In the genomic region with DNA sequence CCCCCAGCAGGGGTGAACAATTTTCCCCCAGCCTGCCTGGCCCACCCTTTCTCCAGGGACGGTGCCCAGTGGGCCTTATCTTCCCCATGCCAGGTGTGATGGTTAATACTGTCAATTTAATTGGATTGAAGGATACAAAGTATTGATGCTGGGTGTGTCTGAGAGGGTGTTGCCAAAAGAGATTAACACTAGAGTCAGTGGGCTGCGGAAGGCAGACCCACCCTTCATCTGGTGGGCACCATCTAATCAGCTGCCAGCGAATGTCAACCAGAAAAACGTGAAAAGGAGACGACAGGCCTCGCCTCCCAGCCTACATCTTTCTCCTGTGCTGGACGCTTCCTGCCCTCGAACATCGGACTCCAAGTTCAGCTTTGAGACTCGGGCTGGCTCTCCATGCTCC, we compare ENCODE assay signal across 40 cellular contexts. TPM values are rescaled to one million over a fixed set of nuclear protein-coding genes. Genes with fewer than 3 reads are reported as not detected.
"Had no signal": no experiment of that assay in that cellular context is flagged by ENCODE, and none has a peak within 500 bp of the region (broad histone marks: within the 10 kb centered on the region; RNA-seq: fewer than 3 reads in every experiment).

No MANE protein-coding gene starts in this region.

- H3K27me3 ChIP-seq: adrenal gland, ascending aorta, cardiac muscle cell had no signal

- H3K4me3 Mint-ChIP-seq: activated CD4-positive, alpha-beta memory T cell treated with anti-CD3 and anti-CD28 coated beads for 36 hours; activated CD4-positive, alpha-beta T cell treated with anti-CD3 and anti-CD28 coated beads, Interleukin-2, amount 10 ng/mL, durations not matched to agents 24 days and 14 days; activated CD8-positive, alpha-beta T cell treated with anti-CD3 and anti-CD28 coated beads for 36 hours; activated naive CD4-positive, alpha-beta T cell treated with anti-CD3 and anti-CD28 coated beads for 36 hours; activated naive CD8-positive, alpha-beta T cell treated with anti-CD3 and anti-CD28 coated beads for 36 hours; activated T-cell treated with anti-CD3 and anti-CD28 coated beads, Interleukin-2, amount 50 U/mL, for 4 hours; activated T-cell treated with anti-CD3 and anti-CD28 coated beads, Interleukin-2, amount 50 U/mL, for 72 hours; activated T-helper 1 cell treated with anti-CD3 and anti-CD28 coated beads, Interleukin-12 subunit alpha, Interleukin-12 subunit beta, Interleukin-2, Interleukin-4 antibody, amounts not matched to agents 30 ng/mL and 10 ng/mL and 1 ng/mL, durations not matched to agents 14 hours and 24 hours and 36 hours; activated T-helper 17 cell treated with anti-CD3 and anti-CD28 coated beads, Interleukin-2, amount 50 U/mL, for 72 hours; central memory CD8-positive, alpha-beta T cell; T-helper 1 cell treated with Interleukin-12 subunit alpha and Interleukin-12 subunit beta and Interleukin-4 antibody, amounts not matched to agents 30 μg/mL and 1 μg/mL, for 36 hours; T-helper 2 cell treated with Interferon-gamma antibody and Interleukin-4, amounts not matched to agents 5 μg/mL and 100 μg/mL, for 36 hours; WTC11 had no signal

- H3K27ac Mint-ChIP-seq: activated CD4-positive, alpha-beta memory T cell treated with anti-CD3 and anti-CD28 coated beads for 36 hours; activated CD4-positive, alpha-beta T cell treated with anti-CD3 and anti-CD28 coated beads, Interleukin-2, amount 10 ng/mL, durations not matched to agents 24 days and 14 days; activated CD8-positive, alpha-beta T cell treated with anti-CD3 and anti-CD28 coated beads for 36 hours; activated naive CD4-positive, alpha-beta T cell treated with anti-CD3 and anti-CD28 coated beads for 36 hours; activated naive CD4-positive, alpha-beta T cell treated with anti-CD3 and anti-CD28 coated beads, Interleukin-2, amount 50 U/mL, for 72 hours; activated naive CD8-positive, alpha-beta T cell treated with anti-CD3 and anti-CD28 coated beads for 36 hours; activated T-cell treated with anti-CD3 and anti-CD28 coated beads, Interleukin-2, amount 50 U/mL, for 72 hours; activated T-helper 1 cell treated with anti-CD3 and anti-CD28 coated beads, Interleukin-12 subunit alpha, Interleukin-12 subunit beta, Interleukin-2, Interleukin-4 antibody, amounts not matched to agents 30 ng/mL and 10 ng/mL and 1 ng/mL, durations not matched to agents 14 hours and 24 hours and 36 hours; activated T-helper 17 cell treated with anti-CD3 and anti-CD28 coated beads, Interleukin-2, amount 50 U/mL, for 72 hours; T-helper 1 cell treated with Interleukin-12 subunit alpha and Interleukin-12 subunit beta and Interleukin-4 antibody, amounts not matched to agents 30 μg/mL and 1 μg/mL, for 36 hours; T-helper 2 cell treated with Interferon-gamma antibody and Interleukin-4, amounts not matched to agents 5 μg/mL and 100 μg/mL, for 36 hours; WTC11 had no signal

- H3K9me3 ChIP-seq: adrenal gland, ascending aorta had no signal

- H3K36me3 Mint-ChIP-seq: activated naive CD4-positive, alpha-beta T cell treated with anti-CD3 and anti-CD28 coated beads, Interleukin-2, amount 50 U/mL, for 72 hours; activated naive CD8-positive, alpha-beta T cell treated with anti-CD3 and anti-CD28 coated beads for 36 hours; brain had no signal

- H3K4me1 Mint-ChIP-seq: WTC11 had no signal

- H3K27ac ChIP-seq: adrenal gland, ascending aorta, cardiac muscle cell, WERI-Rb-1 had no signal

- H3K36me3 ChIP-seq: cardiac muscle cell had no signal

- H3K27me3 Mint-ChIP-seq: activated CD4-positive, alpha-beta memory T cell treated with anti-CD3 and anti-CD28 coated beads for 36 hours; activated naive CD8-positive, alpha-beta T cell treated with anti-CD3 and anti-CD28 coated beads for 36 hours; activated T-helper 17 cell treated with anti-CD3 and anti-CD28 coated beads, Interleukin-2, amount 50 U/mL, for 72 hours; brain; central memory CD8-positive, alpha-beta T cell had no signal

- DNase-seq: activated CD4-positive, alpha-beta memory T cell treated with anti-CD3 and anti-CD28 coated beads for 36 hours; activated CD4-positive, alpha-beta T cell treated with anti-CD3 and anti-CD28 coated beads for 4 hours; activated CD4-positive, alpha-beta T cell treated with anti-CD3 and anti-CD28 coated beads, Interleukin-2, amount 10 ng/mL, durations not matched to agents 24 days and 14 days; activated CD4-positive, alpha-beta T cell treated with anti-CD3 and anti-CD28 coated beads, Interleukin-2, amount 50 U/mL, for 1 hour; activated CD4-positive, alpha-beta T cell treated with anti-CD3 and anti-CD28 coated beads, Interleukin-2, amount 50 U/mL, for 4 hours; activated CD4-positive, CD25-positive, alpha-beta regulatory T cell; activated CD8-positive, alpha-beta memory T cell treated with anti-CD3 and anti-CD28 coated beads, Interleukin-2, amount 50 U/mL, for 4 hours; activated CD8-positive, alpha-beta T cell treated with anti-CD3 and anti-CD28 coated beads for 36 hours; activated effector memory CD4-positive, alpha-beta T cell treated with anti-CD3 and anti-CD28 coated beads, Interleukin-2, amount 50 U/mL, for 16 hours; activated gamma-delta T cell treated with Interleukin-2 at 50 U/mL for 16 hours; activated naive CD4-positive, alpha-beta T cell; activated naive CD4-positive, alpha-beta T cell treated with anti-CD3 and anti-CD28 coated beads for 36 hours; activated naive CD4-positive, alpha-beta T cell treated with anti-CD3 and anti-CD28 coated beads, Interleukin-2, amount 50 U/mL, for 16 hours; activated naive CD8-positive, alpha-beta T cell treated with anti-CD3 and anti-CD28 coated beads for 36 hours; activated T-cell treated with anti-CD3 and anti-CD28 coated beads for 4 hours; activated T-cell treated with anti-CD3 and anti-CD28 coated beads, Interleukin-2, amount 50 U/mL, for 1 hour; activated T-cell treated with anti-CD3 and anti-CD28 coated beads, Interleukin-2, amount 50 U/mL, for 4 hours; activated T-cell treated with anti-CD3 and anti-CD28 coated beads, Interleukin-2, amount 50 U/mL, for 72 hours; adrenal gland; amniotic stem cell; caudate nucleus; cerebellar nuclear complex; T-helper 1 cell; T-helper 2 cell; T-helper 9 cell; WERI-Rb-1 had no signal

- H3K9me3 Mint-ChIP-seq: activated CD4-positive, alpha-beta memory T cell treated with anti-CD3 and anti-CD28 coated beads for 36 hours; activated CD4-positive, alpha-beta T cell treated with anti-CD3 and anti-CD28 coated beads, Interleukin-2, amount 10 ng/mL, durations not matched to agents 24 days and 14 days; activated CD8-positive, alpha-beta T cell treated with anti-CD3 and anti-CD28 coated beads for 36 hours; activated naive CD4-positive, alpha-beta T cell treated with anti-CD3 and anti-CD28 coated beads for 36 hours; activated naive CD4-positive, alpha-beta T cell treated with anti-CD3 and anti-CD28 coated beads, Interleukin-2, amount 50 U/mL, for 72 hours; activated naive CD8-positive, alpha-beta T cell treated with anti-CD3 and anti-CD28 coated beads for 36 hours; activated T-cell treated with anti-CD3 and anti-CD28 coated beads, Interleukin-2, amount 50 U/mL, for 4 hours; activated T-cell treated with anti-CD3 and anti-CD28 coated beads, Interleukin-2, amount 50 U/mL, for 72 hours; activated T-helper 1 cell treated with anti-CD3 and anti-CD28 coated beads, Interleukin-12 subunit alpha, Interleukin-12 subunit beta, Interleukin-2, Interleukin-4 antibody, amounts not matched to agents 30 ng/mL and 10 ng/mL and 1 ng/mL, durations not matched to agents 14 hours and 24 hours and 36 hours; activated T-helper 17 cell treated with anti-CD3 and anti-CD28 coated beads, Interleukin-2, amount 50 U/mL, for 72 hours; brain; central memory CD8-positive, alpha-beta T cell; T-helper 1 cell treated with Interleukin-12 subunit alpha and Interleukin-12 subunit beta and Interleukin-4 antibody, amounts not matched to agents 30 μg/mL and 1 μg/mL, for 36 hours; T-helper 2 cell treated with Interferon-gamma antibody and Interleukin-4, amounts not matched to agents 5 μg/mL and 100 μg/mL, for 36 hours; WTC11 had no signal

- H3K4me3 ChIP-seq: adrenal gland, ascending aorta, cardiac muscle cell had no signal

- ATAC-seq: activated CD4-positive, CD25-positive, alpha-beta regulatory T cell treated with anti-CD3 and anti-CD28 coated beads, Interleukin-2, amount 50 U/mL, for 24 hours; activated CD8-positive, alpha-beta T cell treated with anti-CD3 and anti-CD28 coated beads for 36 hours; activated naive CD4-positive, alpha-beta T cell treated with anti-CD3 and anti-CD28 coated beads, Interleukin-2, amount 50 U/mL, for 72 hours; activated T-cell treated with anti-CD3 and anti-CD28 coated beads, Interleukin-2, amount 50 U/mL, for 4 hours; activated T-cell treated with anti-CD3 and anti-CD28 coated beads, Interleukin-2, amount 50 U/mL, for 72 hours; activated T-helper 17 cell treated with anti-CD3 and anti-CD28 coated beads, Interleukin-2, amount 50 U/mL, for 72 hours; WTC11 had no signal

RNA-seq across cellular contexts. Expression of a gene that starts 5.6 kb away (rescaled TPM):
- total RNA-seq: activated CD4-positive, alpha-beta T cell treated with anti-CD3 and anti-CD28 coated beads, Interleukin-2, amount 10 ng/mL, durations not matched to agents 24 days and 14 days; activated naive CD4-positive, alpha-beta T cell treated with anti-CD3 and anti-CD28 coated beads for 36 hours; activated naive CD8-positive, alpha-beta T cell treated with anti-CD3 and anti-CD28 coated beads for 36 hours; ascending aorta; bronchial epithelial cell; cardiac muscle cell; chondrocyte; WTC11 had no signal
- polyA plus RNA-seq: cardiac muscle cell had no signal

RNA-seq across cellular contexts. Expression of a gene that starts 16.4 kb away (rescaled TPM):
- total RNA-seq: activated CD4-positive, alpha-beta memory T cell treated with anti-CD3 and anti-CD28 coated beads for 36 hours; activated CD4-positive, alpha-beta T cell treated with anti-CD3 and anti-CD28 coated beads, Interleukin-2, amount 10 ng/mL, durations not matched to agents 24 days and 14 days; activated CD8-positive, alpha-beta memory T cell treated with anti-CD3 and anti-CD28 coated beads for 36 hours; activated CD8-positive, alpha-beta T cell treated with anti-CD3 and anti-CD28 coated beads for 36 hours; activated naive CD4-positive, alpha-beta T cell treated with anti-CD3 and anti-CD28 coated beads for 36 hours; activated naive CD8-positive, alpha-beta T cell treated with anti-CD3 and anti-CD28 coated beads for 36 hours; activated T-helper 1 cell treated with anti-CD3 and anti-CD28 coated beads, Interleukin-12 subunit alpha, Interleukin-12 subunit beta, Interleukin-2, Interleukin-4 antibody, amounts not matched to agents 30 ng/mL and 10 ng/mL and 1 ng/mL, durations not matched to agents 14 hours and 24 hours and 36 hours; ascending aorta; cardiac muscle cell had no signal
- polyA plus RNA-seq: cardiac muscle cell had no signal
